Comparison of ENCODE assay signal across 2 cellular contexts in genomic region chr22:37105154-37105553, GRCh38.
TF ChIP-seq lines count a peak whose summit lies in the region.

No MANE protein-coding gene starts in this region.

TF ChIP-seq in HEK293, 187 proteins besides CTCF, POLR2A, EP300 and RAD21:
- TF ChIP-seq ZFP69B (tag by site-specific recombination; IDR thresholded peaks at IDR 0.05) (0 out of 2 replicates have a peak, but pooled peaks have one; percentile 42), ZNF692 (tag by site-specific recombination; IDR thresholded peaks at IDR 0.05) (peak; percentile 34; the same call in 1 of the 2 replicates), ZNF335 (tag by site-specific recombination; conservative IDR thresholded peaks at IDR 0.05) (peak; percentile 66), ZNF837 (tag by site-specific recombination; IDR thresholded peaks at IDR 0.05) (no peak)

TF ChIP-seq in K562, 482 proteins besides CTCF, POLR2A, EP300 and RAD21:
- TF ChIP-seq HNRNPUL1 (IDR thresholded peaks at IDR 0.05; ENCODE audit: low read length), result no peak
- TF ChIP-seq NFIC (IDR thresholded peaks at IDR 0.05), result 0 out of 2 replicates have a peak, but pooled peaks have one; percentile 7
- no peak for TF ChIP-seq HNRNPK (IDR thresholded peaks at IDR 0.05; ENCODE audit: low read depth, low read length, poor library complexity, severe bottlenecking)
- TF ChIP-seq TCF3 (CRISPR knock-in tag; IDR thresholded peaks at IDR 0.05), result no peak
- TF ChIP-seq FUS (optimal IDR thresholded peaks at IDR 0.05; ENCODE audit: low read depth, low read length), result no peak
- TF ChIP-seq PRMT5 (CRISPR knock-in tag; IDR thresholded peaks at IDR 0.05), result no peak
- TF ChIP-seq SPI1 (IDR thresholded peaks at IDR 0.05; ENCODE audit: borderline replicate concordance, low read depth, low read length), result peak; percentile 70; the same call in 1 of the 2 replicates
- no peak for TF ChIP-seq ZFX (CRISPR knock-in tag; IDR thresholded peaks at IDR 0.05)
- TF ChIP-seq PBX2 (CRISPR knock-in tag; IDR thresholded peaks at IDR 0.05; ENCODE audit: low read depth), result no peak
- no peak for TF ChIP-seq PBX2 (tag; conservative IDR thresholded peaks at IDR 0.05; ENCODE audit: low read depth)
- TF ChIP-seq CCNT2 (IDR thresholded peaks at IDR 0.05; ENCODE audit: borderline replicate concordance, extremely low read depth, insufficient read length, low read depth, low read length), result no peak
- TF ChIP-seq GTF2E2 (tag; IDR thresholded peaks at IDR 0.05), result no peak
- TF ChIP-seq RB1 (IDR thresholded peaks at IDR 0.05; ENCODE audit: low read depth), result no peak
- TF ChIP-seq TAF9B (IDR thresholded peaks at IDR 0.05; ENCODE audit: partially characterized antibody), result no peak
- no peak for TF ChIP-seq ZNF277 (CRISPR knock-in tag; IDR thresholded peaks at IDR 0.05; ENCODE audit: borderline replicate concordance)
TF ChIP-seq in K562: peak in this region for 2.
